ENCODE assay signal across 2 cellular contexts in the genomic region with DNA sequence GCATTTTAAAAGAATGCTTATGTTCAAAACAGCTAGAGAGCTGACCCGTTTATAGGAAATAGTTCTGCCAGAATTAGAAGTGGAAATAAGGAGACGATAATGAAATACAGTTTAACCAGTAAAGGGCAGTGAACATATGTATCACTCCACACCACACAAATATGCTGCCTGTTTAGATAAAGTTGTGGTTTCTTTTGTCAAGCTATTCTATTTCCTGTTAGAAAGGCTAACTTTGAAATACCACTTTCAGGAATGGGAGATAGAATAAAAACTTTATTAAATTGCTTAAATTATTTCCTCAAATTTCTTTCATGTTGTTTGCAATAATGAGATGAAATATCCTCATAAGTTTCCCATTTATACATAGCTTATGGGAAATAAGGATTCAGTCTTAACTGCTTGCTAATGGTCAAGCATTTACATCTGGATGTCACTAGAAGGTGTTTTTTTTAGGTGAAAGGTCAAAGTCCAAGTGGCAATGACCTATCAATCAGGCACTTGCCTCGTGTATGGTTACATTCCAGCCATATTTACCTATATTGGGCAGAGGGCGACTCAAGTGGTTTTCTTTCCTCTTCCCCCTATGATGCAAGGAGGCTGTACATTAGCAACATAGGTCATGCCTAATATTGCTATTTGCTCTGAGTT.
A peak's percentile ranks its signal among the peaks of the same experiment; 100 is the strongest.
TF ChIP-seq lines count a peak whose summit lies in the region.

No MANE protein-coding gene starts in this region.

TF ChIP-seq in GM12878, 131 proteins besides CTCF, POLR2A, EP300 and RAD21:
- TF ChIP-seq, protein P1, sequence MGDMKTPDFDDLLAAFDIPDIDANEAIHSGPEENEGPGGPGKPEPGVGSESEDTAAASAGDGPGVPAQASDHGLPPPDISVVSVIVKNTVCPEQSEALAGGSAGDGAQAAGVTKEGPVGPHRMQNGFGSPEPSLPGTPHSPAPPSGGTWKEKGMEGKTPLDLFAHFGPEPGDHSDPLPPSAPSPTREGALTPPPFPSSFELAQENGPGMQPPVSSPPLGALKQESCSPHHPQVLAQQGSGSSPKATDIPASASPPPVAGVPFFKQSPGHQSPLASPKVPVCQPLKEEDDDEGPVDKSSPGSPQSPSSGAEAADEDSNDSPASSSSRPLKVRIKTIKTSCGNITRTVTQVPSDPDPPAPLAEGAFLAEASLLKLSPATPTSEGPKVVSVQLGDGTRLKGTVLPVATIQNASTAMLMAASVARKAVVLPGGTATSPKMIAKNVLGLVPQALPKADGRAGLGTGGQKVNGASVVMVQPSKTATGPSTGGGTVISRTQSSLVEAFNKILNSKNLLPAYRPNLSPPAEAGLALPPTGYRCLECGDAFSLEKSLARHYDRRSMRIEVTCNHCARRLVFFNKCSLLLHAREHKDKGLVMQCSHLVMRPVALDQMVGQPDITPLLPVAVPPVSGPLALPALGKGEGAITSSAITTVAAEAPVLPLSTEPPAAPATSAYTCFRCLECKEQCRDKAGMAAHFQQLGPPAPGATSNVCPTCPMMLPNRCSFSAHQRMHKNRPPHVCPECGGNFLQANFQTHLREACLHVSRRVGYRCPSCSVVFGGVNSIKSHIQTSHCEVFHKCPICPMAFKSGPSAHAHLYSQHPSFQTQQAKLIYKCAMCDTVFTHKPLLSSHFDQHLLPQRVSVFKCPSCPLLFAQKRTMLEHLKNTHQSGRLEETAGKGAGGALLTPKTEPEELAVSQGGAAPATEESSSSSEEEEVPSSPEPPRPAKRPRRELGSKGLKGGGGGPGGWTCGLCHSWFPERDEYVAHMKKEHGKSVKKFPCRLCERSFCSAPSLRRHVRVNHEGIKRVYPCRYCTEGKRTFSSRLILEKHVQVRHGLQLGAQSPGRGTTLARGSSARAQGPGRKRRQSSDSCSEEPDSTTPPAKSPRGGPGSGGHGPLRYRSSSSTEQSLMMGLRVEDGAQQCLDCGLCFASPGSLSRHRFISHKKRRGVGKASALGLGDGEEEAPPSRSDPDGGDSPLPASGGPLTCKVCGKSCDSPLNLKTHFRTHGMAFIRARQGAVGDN (IDR thresholded peaks at IDR 0.05), result no peak
- TF ChIP-seq NR2F1 (conservative IDR thresholded peaks at IDR 0.05), result peak; percentile 62
- TF ChIP-seq NR2C1 (IDR thresholded peaks at IDR 0.05), result peak; percentile 57
- no peak for TF ChIP-seq BHLHE40 (IDR thresholded peaks at IDR 0.05; ENCODE audit: borderline replicate concordance in 1 of 2, low read depth in 2 of 2, low read length in 1 of 2)
- TF ChIP-seq BCLAF1 (IDR thresholded peaks at IDR 0.05), result no peak
- TF ChIP-seq, protein P2, sequence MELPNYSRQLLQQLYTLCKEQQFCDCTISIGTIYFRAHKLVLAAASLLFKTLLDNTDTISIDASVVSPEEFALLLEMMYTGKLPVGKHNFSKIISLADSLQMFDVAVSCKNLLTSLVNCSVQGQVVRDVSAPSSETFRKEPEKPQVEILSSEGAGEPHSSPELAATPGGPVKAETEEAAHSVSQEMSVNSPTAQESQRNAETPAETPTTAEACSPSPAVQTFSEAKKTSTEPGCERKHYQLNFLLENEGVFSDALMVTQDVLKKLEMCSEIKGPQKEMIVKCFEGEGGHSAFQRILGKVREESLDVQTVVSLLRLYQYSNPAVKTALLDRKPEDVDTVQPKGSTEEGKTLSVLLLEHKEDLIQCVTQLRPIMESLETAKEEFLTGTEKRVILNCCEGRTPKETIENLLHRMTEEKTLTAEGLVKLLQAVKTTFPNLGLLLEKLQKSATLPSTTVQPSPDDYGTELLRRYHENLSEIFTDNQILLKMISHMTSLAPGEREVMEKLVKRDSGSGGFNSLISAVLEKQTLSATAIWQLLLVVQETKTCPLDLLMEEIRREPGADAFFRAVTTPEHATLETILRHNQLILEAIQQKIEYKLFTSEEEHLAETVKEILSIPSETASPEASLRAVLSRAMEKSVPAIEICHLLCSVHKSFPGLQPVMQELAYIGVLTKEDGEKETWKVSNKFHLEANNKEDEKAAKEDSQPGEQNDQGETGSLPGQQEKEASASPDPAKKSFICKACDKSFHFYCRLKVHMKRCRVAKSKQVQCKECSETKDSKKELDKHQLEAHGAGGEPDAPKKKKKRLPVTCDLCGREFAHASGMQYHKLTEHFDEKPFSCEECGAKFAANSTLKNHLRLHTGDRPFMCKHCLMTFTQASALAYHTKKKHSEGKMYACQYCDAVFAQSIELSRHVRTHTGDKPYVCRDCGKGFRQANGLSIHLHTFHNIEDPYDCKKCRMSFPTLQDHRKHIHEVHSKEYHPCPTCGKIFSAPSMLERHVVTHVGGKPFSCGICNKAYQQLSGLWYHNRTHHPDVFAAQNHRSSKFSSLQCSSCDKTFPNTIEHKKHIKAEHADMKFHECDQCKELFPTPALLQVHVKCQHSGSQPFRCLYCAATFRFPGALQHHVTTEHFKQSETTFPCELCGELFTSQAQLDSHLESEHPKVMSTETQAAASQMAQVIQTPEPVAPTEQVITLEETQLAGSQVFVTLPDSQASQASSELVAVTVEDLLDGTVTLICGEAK (IDR thresholded peaks at IDR 0.05; ENCODE audit: borderline replicate concordance), result peak; percentile 79
- TF ChIP-seq RUNX3 (IDR thresholded peaks at IDR 0.05; ENCODE audit: low read length), result peak; percentile 46; the same call in 1 of the 2 replicates
- TF ChIP-seq YBX1 (IDR thresholded peaks at IDR 0.05), result no peak
- TF ChIP-seq CHD2 (IDR thresholded peaks at IDR 0.05; ENCODE audit: borderline replicate concordance, low read depth, low read length), result no peak

TF ChIP-seq in HepG2, 621 proteins besides CTCF, POLR2A, EP300 and RAD21 (continues in another document):
- TF ChIP-seq TCF7L2 (IDR thresholded peaks at IDR 0.05; ENCODE audit: low read depth, low read length) (no peak), HNF4G (IDR thresholded peaks at IDR 0.05; ENCODE audit: borderline replicate concordance, low read depth, low read length) (peak; percentile 64; the same call in 1 of the 2 replicates), HNF4G (CRISPR knock-in tag; IDR thresholded peaks at IDR 0.05; ENCODE audit: borderline replicate concordance, low read depth) (no peak), ZNF644 (CRISPR knock-in tag; IDR thresholded peaks at IDR 0.05; ENCODE audit: low read depth) (peak; percentile 59; the same call in 1 of the 2 replicates), PRMT3 (CRISPR knock-in tag; IDR thresholded peaks at IDR 0.05; ENCODE audit: borderline replicate concordance, low read depth) (no peak), HHEX (CRISPR knock-in tag; IDR thresholded peaks at IDR 0.05) (0 out of 2 replicates have a peak, but pooled peaks have one; percentile 28), PAF1 (CRISPR knock-in tag; IDR thresholded peaks at IDR 0.05) (no peak), CEBPB (IDR thresholded peaks at IDR 0.05; ENCODE audit: borderline replicate concordance, low read depth, low read length) (peak; percentile 46; the same call in 1 of the 2 replicates), MIXL1 (CRISPR knock-in tag; IDR thresholded peaks at IDR 0.05) (peak; percentile 43; the same call in 1 of the 2 replicates), SMAD3 (CRISPR knock-in tag; IDR thresholded peaks at IDR 0.05) (no peak), PHB2 (IDR thresholded peaks at IDR 0.05; ENCODE audit: partially characterized antibody) (no peak), GATAD2A (CRISPR knock-in tag; IDR thresholded peaks at IDR 0.05) (peak; percentile 58), HOMEZ (CRISPR knock-in tag; IDR thresholded peaks at IDR 0.05; ENCODE audit: low read depth) (peak; percentile 18; the same call in 1 of the 2 replicates), PBX2 (CRISPR knock-in tag; IDR thresholded peaks at IDR 0.05) (peak; percentile 22; the same call in 1 of the 2 replicates), FOXP1 (IDR thresholded peaks at IDR 0.05) (no peak), FOXP1 (CRISPR knock-in tag; IDR thresholded peaks at IDR 0.05) (0 out of 2 replicates have a peak, but pooled peaks have one; percentile 19), ATF3 (CRISPR knock-in tag; IDR thresholded peaks at IDR 0.05) (no peak), TBX3 (IDR thresholded peaks at IDR 0.05; ENCODE audit: borderline replicate concordance) (peak; percentile 33; the same call in 1 of the 2 replicates), NR2F1 (CRISPR knock-in tag; IDR thresholded peaks at IDR 0.05) (peak; percentile 30 to 74; a peak in 2 of 4 replicates), MAX (IDR thresholded peaks at IDR 0.05) (0 out of 2 replicates have a peak, but pooled peaks have one; percentile 18), FIP1L1 (IDR thresholded peaks at IDR 0.05; ENCODE audit: borderline replicate concordance, insufficient read depth, low read depth, low read length) (no peak), NR2F6 (IDR thresholded peaks at IDR 0.05) (peak; percentile 32; the same call in 1 of the 2 replicates), NR2F6 (CRISPR knock-in tag; IDR thresholded peaks at IDR 0.05) (0 out of 2 replicates have a peak, but pooled peaks have one; percentile 27), HMG20A (CRISPR knock-in tag; IDR thresholded peaks at IDR 0.05; ENCODE audit: borderline replicate concordance) (peak; percentile 56; the same call in 1 of the 2 replicates), FOXK1 (CRISPR knock-in tag; IDR thresholded peaks at IDR 0.05; ENCODE audit: borderline replicate concordance, low read depth) (peak; percentile 53; the same call in 1 of the 2 replicates), ARID5B (CRISPR knock-in tag; IDR thresholded peaks at IDR 0.05) (peak; percentile 39; the same call in 1 of the 2 replicates), SKI (IDR thresholded peaks at IDR 0.05; ENCODE audit: partially characterized antibody) (peak; percentile 19), RARA (CRISPR knock-in tag; IDR thresholded peaks at IDR 0.05) (peak; percentile 49; the same call in 1 of the 2 replicates), LCORL (IDR thresholded peaks at IDR 0.05) (0 out of 2 replicates have a peak, but pooled peaks have one; percentile 38), LCORL (CRISPR knock-in tag; IDR thresholded peaks at IDR 0.05) (no peak)
